In genomic region chr13:31908696-31909386, GRCh38 we compare ENCODE assay signal across 16 cellular contexts.
DNase-seq lines count a peak whose midpoint lies in the region; ATAC-seq and TF ChIP-seq lines count a peak whose summit lies in the region.
"Had no signal": no experiment of that assay in that cellular context is flagged by ENCODE, and none has a peak within 500 bp of the region (broad histone marks: within the 10 kb centered on the region; RNA-seq: fewer than 3 reads in every experiment).

No MANE protein-coding gene starts in this region.

- no peaks in the 10 kb centered on the region for H3K36me3 Mint-ChIP-seq in T-helper 2 cell treated with Interferon-gamma antibody and Interleukin-4, amounts not matched to agents 5 μg/mL and 100 μg/mL, for 36 hours (ENCODE audit: low read depth)
- H3K36me3 Mint-ChIP-seq: activated naive CD8-positive, alpha-beta T cell treated with anti-CD3 and anti-CD28 coated beads, Interleukin-2, amount 10 ng/mL, durations not matched to agents 7 days and 5 days; neural progenitor cell had no signal

- TF ChIP-seq CTCF in heart right ventricle (IDR thresholded peaks at IDR 0.05) (no peak), suprapubic skin (IDR thresholded peaks at IDR 0.05) (no peak), omental fat pad (IDR thresholded peaks at IDR 0.05) (no peak)

- H3K27ac ChIP-seq in heart right ventricle (peak overlapping the region in 7 of 10 donors; percentile 29 to 67 (median 53)), suprapubic skin (peak overlapping the region; percentile 32)
- H3K27ac ChIP-seq: foreskin keratinocyte, neural progenitor cell, Peyer's patch, transverse colon had no signal

- intact Hi-C loops in heart right ventricle (cut with DNase I), result loop anchor here in 3 of 10 donors (2.0 to 10.0 kb wide), 3 partner anchors 64 to 406 kb away; partner anchors contain the start of genes BRCA2 (in 1 of the 3) and ZAR1L (in 1 of the 3)

- H3K4me3 Mint-ChIP-seq in T-helper 2 cell treated with Interferon-gamma antibody and Interleukin-4, amounts not matched to agents 5 μg/mL and 100 μg/mL, for 36 hours, result peak overlapping the region; percentile 13
- H3K4me3 Mint-ChIP-seq: activated naive CD8-positive, alpha-beta T cell treated with anti-CD3 and anti-CD28 coated beads, Interleukin-2, amount 10 ng/mL, durations not matched to agents 7 days and 5 days; neural progenitor cell had no signal

- 54 to 68% methylated on average over 4 of the region's 4 CpGs for WGBS in heart right ventricle, 2 donors
- 51% methylated on average over 4 of the region's 4 CpGs for WGBS in suprapubic skin

- DNase-seq in T-helper 2 cell treated with Interferon-gamma antibody and Interleukin-4, amounts not matched to agents 5 μg/mL and 100 μg/mL, for 36 hours (ENCODE audit: low spot score), result no peak
- DNase-seq in T-helper 2 cell, result no peak
- peak; percentile 40 for DNase-seq in OCI-M1 (lab: John Stamatoyannopoulos, UW)
- no peak for DNase-seq in heart right ventricle
- DNase-seq in suprapubic skin (ENCODE audit: low spot score in 2 of 2), result no peak
- no peak for DNase-seq in NCI-H1436 treated with DMSO at 0.1 percent for 48 hours (lab: John Stamatoyannopoulos, UW)
- DNase-seq in omental fat pad (ENCODE audit: low spot score), result no peak
- DNase-seq: activated CD8-positive, alpha-beta memory T cell treated with anti-CD3 and anti-CD28 coated beads, Interleukin-2, amount 50 U/mL, for 4 hours; activated naive CD8-positive, alpha-beta T cell treated with anti-CD3 and anti-CD28 coated beads, Interleukin-2, amount 10 ng/mL, durations not matched to agents 7 days and 5 days; islet precursor cell; NCI-H187 treated with DMSO at 0.1 percent for 48 hours; Peyer's patch; transverse colon had no signal

- H3K27me3 Mint-ChIP-seq in T-helper 2 cell treated with Interferon-gamma antibody and Interleukin-4, amounts not matched to agents 5 μg/mL and 100 μg/mL, for 36 hours (ENCODE audit: low read depth), result peaks cover 47% of the 10 kb centered on the region

- ATAC-seq in heart right ventricle (peak in 7 of 8 donors; percentile 36 to 60 (median 44)), omental fat pad (ENCODE audit: low FRiP score) (no peak), HG02759 (IDR thresholded peaks at IDR 0.05; ENCODE audit: unreplicated experiment) (no peak)

- H3K4me3 ChIP-seq in heart right ventricle, result no peak overlapping the region
- no peak overlapping the region for H3K4me3 ChIP-seq in suprapubic skin
- H3K4me3 ChIP-seq: neural progenitor cell, Peyer's patch, transverse colon had no signal

- H3K27me3 ChIP-seq in heart right ventricle (no peaks in the 10 kb centered on the region), suprapubic skin (no peaks in the 10 kb centered on the region)
- H3K27me3 ChIP-seq: foreskin keratinocyte, neural progenitor cell, Peyer's patch, transverse colon had no signal

- TF ChIP-seq EP300 in suprapubic skin (IDR thresholded peaks at IDR 0.05), result no peak

- H3K36me3 ChIP-seq in heart right ventricle (no peaks in the 10 kb centered on the region), suprapubic skin (no peaks in the 10 kb centered on the region)
- H3K36me3 ChIP-seq: neural progenitor cell, Peyer's patch, transverse colon had no signal

- no peak for TF ChIP-seq POLR2A in suprapubic skin (IDR thresholded peaks at IDR 0.05)

- no peaks in the 10 kb centered on the region for H3K9me3 Mint-ChIP-seq in T-helper 2 cell treated with Interferon-gamma antibody and Interleukin-4, amounts not matched to agents 5 μg/mL and 100 μg/mL, for 36 hours
- H3K9me3 Mint-ChIP-seq: activated naive CD8-positive, alpha-beta T cell treated with anti-CD3 and anti-CD28 coated beads, Interleukin-2, amount 10 ng/mL, durations not matched to agents 7 days and 5 days; neural progenitor cell had no signal

- H3K27ac Mint-ChIP-seq in T-helper 2 cell treated with Interferon-gamma antibody and Interleukin-4, amounts not matched to agents 5 μg/mL and 100 μg/mL, for 36 hours, result no peak overlapping the region
- H3K27ac Mint-ChIP-seq: activated naive CD8-positive, alpha-beta T cell treated with anti-CD3 and anti-CD28 coated beads, Interleukin-2, amount 10 ng/mL, durations not matched to agents 7 days and 5 days; neural progenitor cell had no signal

- H3K4me1 ChIP-seq in heart right ventricle (peaks cover 7 to 67% (median 61%) of the 10 kb centered on the region in 9 donors), suprapubic skin (peaks cover 28% of the 10 kb centered on the region)

- H3K4me1 Mint-ChIP-seq in T-helper 2 cell treated with Interferon-gamma antibody and Interleukin-4, amounts not matched to agents 5 μg/mL and 100 μg/mL, for 36 hours (ENCODE audit: low read depth), result peaks cover 37% of the 10 kb centered on the region

- H3K9me3 ChIP-seq in heart right ventricle (no peaks in the 10 kb centered on the region), suprapubic skin (no peaks in the 10 kb centered on the region)
- H3K9me3 ChIP-seq: Peyer's patch, transverse colon had no signal

Comparison
In these comparisons a context has a peak if more than half of its experiments do, and no peak if none do; other contexts are left out.
1. ATAC-seq: peak in heart right ventricle (7 of 8); none in omental fat pad (single experiment) and HG02759 (single experiment).